ENCODE assay signal across 12 cellular contexts in the genomic region with DNA sequence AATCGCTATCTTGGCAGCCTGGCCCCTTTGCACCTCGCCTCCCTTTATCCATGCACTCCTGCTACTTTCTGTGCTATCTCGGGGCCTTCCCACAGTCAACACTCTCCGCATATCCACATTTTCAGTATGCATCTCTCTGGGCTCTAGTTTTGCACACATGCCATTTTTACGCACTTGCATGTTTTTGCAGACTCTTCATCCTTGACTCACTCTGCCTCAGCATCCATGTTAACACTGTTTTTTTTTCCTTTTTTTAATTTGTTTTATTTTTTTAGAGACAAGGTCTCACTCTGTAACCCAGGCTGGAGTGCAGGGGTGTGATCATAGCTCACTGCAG. TPM values are rescaled to one million over a fixed set of nuclear protein-coding genes. Genes with fewer than 3 reads are reported as not detected.
DNase-seq lines count a peak whose midpoint lies in the region; FAIRE-seq and TF ChIP-seq lines count a peak whose summit lies in the region.
"Had no signal": no experiment of that assay in that cellular context is flagged by ENCODE, and none has a peak within 500 bp of the region (broad histone marks: within the 10 kb centered on the region; RNA-seq: fewer than 3 reads in every experiment).

No MANE protein-coding gene starts in this region.

- H3K79me2 ChIP-seq in ACC112 (ENCODE audit: control insufficient read depth, insufficient read depth, low read length, unreplicated experiment) (no peaks in the 10 kb centered on the region), parathyroid adenoma (no peaks in the 10 kb centered on the region)

- 22% methylated on average over 5 of the region's 5 CpGs for WGBS in esophagus muscularis mucosa

- no peak for DNase-seq in esophagus muscularis mucosa (ENCODE audit: extremely low spot score)
- DNase-seq in midbrain (lab: John Stamatoyannopoulos, UW), result no peak
- no peak for DNase-seq in GM12891 (ENCODE audit: insufficient read length, low spot score)
- no peak for DNase-seq in HT-29 (ENCODE audit: low spot score)
- no peak for DNase-seq in NCI-H2196 treated with DMSO at 0.1 percent for 48 hours (lab: John Stamatoyannopoulos, UW; ENCODE audit: unreplicated experiment)
- DNase-seq: activated CD4-positive, alpha-beta T cell treated with anti-CD3 and anti-CD28 coated beads, Interleukin-2, amount 50 U/mL, for 4 hours; amniotic stem cell; stimulated activated naive B cell treated with anti-CD40 and anti-IgM and Interleukin-4, amounts not matched to agents 10 μg/mL and 1 μg/mL and 100 μg/mL, for 72 hours had no signal

- H3K4me1 ChIP-seq in ACC112 (ENCODE audit: control insufficient read depth, insufficient read depth, low read length, unreplicated experiment) (peaks cover 15% of the 10 kb centered on the region), HUES48 (ENCODE audit: control insufficient read depth, insufficient read depth, low read length) (peaks cover 29% of the 10 kb centered on the region), esophagus muscularis mucosa (peaks cover 59 to 79% (median 75%) of the 10 kb centered on the region in 4 donors), parathyroid adenoma (peaks cover 2% of the 10 kb centered on the region)

- no peak for TF ChIP-seq CTCF in esophagus muscularis mucosa (IDR thresholded peaks at IDR 0.05)
- TF ChIP-seq CTCF in parathyroid adenoma (IDR thresholded peaks at IDR 0.05), result no peak

- H3K27me3 ChIP-seq in ACC112 (ENCODE audit: insufficient read depth, low read length), result no peaks in the 10 kb centered on the region
- H3K27me3 ChIP-seq in HUES48 (ENCODE audit: control insufficient read depth, insufficient read depth, low read length), result no peaks in the 10 kb centered on the region
- no peaks in the 10 kb centered on the region for H3K27me3 ChIP-seq in esophagus muscularis mucosa
- H3K27me3 ChIP-seq in parathyroid adenoma (ENCODE audit: control insufficient read depth, insufficient read depth, low read length), result no peaks in the 10 kb centered on the region

- H3K9ac ChIP-seq in HUES48 (ENCODE audit: low read depth, low read length) (no peak overlapping the region), parathyroid adenoma (no peak overlapping the region)

- H3K9me3 ChIP-seq in HUES48 (ENCODE audit: control insufficient read depth, insufficient read depth, low read length) (no peaks in the 10 kb centered on the region), esophagus muscularis mucosa (no peaks in the 10 kb centered on the region), parathyroid adenoma (ENCODE audit: control insufficient read depth, low read length) (no peaks in the 10 kb centered on the region)

- no peak for TF ChIP-seq POLR2A in esophagus muscularis mucosa (IDR thresholded peaks at IDR 0.05; ENCODE audit: low read depth)
- no peak for TF ChIP-seq POLR2A in GM12891 (IDR thresholded peaks at IDR 0.05; ENCODE audit: low read depth, low read length)

- FAIRE-seq in GM12891 (lab: Jason Lieb, UNC), result no peak

- H3K27ac ChIP-seq in ACC112 (ENCODE audit: low read depth, low read length) (no peak overlapping the region), HUES48 (ENCODE audit: low read depth, low read length) (no peak overlapping the region), esophagus muscularis mucosa (replicated peaks in 1 of 4) (peak overlapping the region; percentile 88 to 90 (median 88)), parathyroid adenoma (peak overlapping the region; percentile 47)

- intact Hi-C loops in esophagus muscularis mucosa (cut with DNase I), result no loop called here

- peak overlapping the region; percentile 66 for H3K4me3 ChIP-seq in ACC112 (ENCODE audit: low read depth, low read length)
- peak overlapping the region; percentile 36; the same call in 1 of the 2 replicates for H3K4me3 ChIP-seq in HUES48 (ENCODE audit: low read depth, low read length)
- peak overlapping the region; percentile 37 to 48 (median 46) for H3K4me3 ChIP-seq in esophagus muscularis mucosa
- no peak overlapping the region for H3K4me3 ChIP-seq in parathyroid adenoma (ENCODE audit: low read depth, low read length)

- TF ChIP-seq EP300 in esophagus muscularis mucosa (IDR thresholded peaks at IDR 0.05), result no peak

- no peak overlapping the region for H2AFZ ChIP-seq in ACC112 (ENCODE audit: low read length, unreplicated experiment)
- H2AFZ ChIP-seq in parathyroid adenoma, result peak overlapping the region; percentile 50

- H3K4me2 ChIP-seq in parathyroid adenoma (ENCODE audit: low read length), result peak overlapping the region; percentile 21

- H3K36me3 ChIP-seq in ACC112 (ENCODE audit: insufficient read depth, low read length) (no peaks in the 10 kb centered on the region), HUES48 (ENCODE audit: control insufficient read depth, insufficient read depth, low read length) (no peaks in the 10 kb centered on the region), esophagus muscularis mucosa (peaks cover 0 to 9% (median 2%) of the 10 kb centered on the region in 4 donors), parathyroid adenoma (ENCODE audit: control insufficient read depth, insufficient read depth, low read length) (no peaks in the 10 kb centered on the region)

TF ChIP-seq in GM12891, 5 proteins besides CTCF, POLR2A, EP300 and RAD21:
- TF ChIP-seq SPI1 (IDR thresholded peaks at IDR 0.05; ENCODE audit: low read depth, low read length) (no peak), PAX5 (IDR thresholded peaks at IDR 0.05; ENCODE audit: insufficient read depth, low read length, severe bottlenecking) (no peak), POU2F2 (IDR thresholded peaks at IDR 0.05; ENCODE audit: low read depth, low read length) (no peak)

RNA-seq across cellular contexts. Expression of gene MAMSTR, which starts 2.5 kb away (rescaled TPM):
- total RNA-seq in esophagus muscularis mucosa, result 1 to 10 TPM in 3 of 4 donors, under 1 TPM in 1; 0.99 to 2.9 (median 1.8) TPM
- polyA plus RNA-seq in GM12891 (2012; ENCODE audit: low read depth, missing spikeins), result 0.17 TPM
- 0.73 and 0.84 TPM in 2 replicates for total RNA-seq in HT-29 (2014; rRNA removed; shearing (Covaris generic))

RNA-seq across cellular contexts. Expression of gene FUT2, which starts 21.3 kb away (rescaled TPM):
- not detected for total RNA-seq in esophagus muscularis mucosa
- 0.17 TPM for polyA plus RNA-seq in GM12891 (2012; ENCODE audit: low read depth, missing spikeins)
- 14.3 and 21.0 TPM in 2 replicates for total RNA-seq in HT-29 (2014; rRNA removed; shearing (Covaris generic))

RNA-seq across cellular contexts. Expression of gene RASIP1, which starts 23.4 kb away (rescaled TPM):
- 10 to 100 TPM; 15.0 to 27.7 (median 22.8) TPM for total RNA-seq in esophagus muscularis mucosa
- polyA plus RNA-seq in GM12891 (2012; ENCODE audit: low read depth, missing spikeins), result not detected
- 0.34 and 0.61 TPM in 2 replicates for total RNA-seq in HT-29 (2014; rRNA removed; shearing (Covaris generic))

RNA-seq across cellular contexts. Expression of gene IZUMO1, which starts 29.7 kb away (rescaled TPM):
- total RNA-seq in esophagus muscularis mucosa, result not detected
- not detected for polyA plus RNA-seq in GM12891 (2012; ENCODE audit: low read depth, missing spikeins)
- total RNA-seq in HT-29 (2014; rRNA removed; shearing (Covaris generic)), result 0.05 and 0.58 TPM in 2 replicates
- total RNA-seq: renal cortical epithelial cell had no signal

RNA-seq across cellular contexts. Expression of gene FUT1, which starts 35.4 kb away (rescaled TPM):
- total RNA-seq in esophagus muscularis mucosa, result 1 to 10 TPM in 3 of 4 donors, under 1 TPM in 1; 0.83 to 2.5 (median 2.1) TPM
- polyA plus RNA-seq in GM12891 (2012; ENCODE audit: low read depth, missing spikeins), result not detected
- 4.6 and 6.3 TPM in 2 replicates for total RNA-seq in HT-29 (2014; rRNA removed; shearing (Covaris generic))

Comparison
In these comparisons a context has a peak if more than half of its experiments do, and no peak if none do; other contexts are left out.
1. H3K27ac ChIP-seq: peak in esophagus muscularis mucosa (4 of 4) and parathyroid adenoma (single experiment); none in ACC112 (single experiment) and HUES48 (single experiment).
2. RNA of gene FUT2, which starts 21.3 kb away (total RNA-seq): 14.3 to 21.0 TPM in HT-29; not detected in esophagus muscularis mucosa; every median in the first group is over 10 times any median in the second.